In genomic region chr1:201503397-201504176, GRCh38 we compare ENCODE assay signal across 9 cellular contexts. TPM values are rescaled to one million over a fixed set of nuclear protein-coding genes. Genes with fewer than 3 reads are reported as not detected.
DNase-seq lines count a peak whose midpoint lies in the region; TF ChIP-seq lines count a peak whose summit lies in the region.
"Had no signal": no experiment of that assay in that cellular context is flagged by ENCODE, and none has a peak within 500 bp of the region (broad histone marks: within the 10 kb centered on the region; RNA-seq: fewer than 3 reads in every experiment).

No MANE protein-coding gene starts in this region.

- no peaks in the 10 kb centered on the region for H3K36me3 Mint-ChIP-seq in mesothelial cell of epicardium

- H3K27ac ChIP-seq in ACC112 (ENCODE audit: low read depth, low read length) (peak overlapping the region; percentile 98), cingulate gyrus (ENCODE audit: low read depth, low read length) (peak overlapping the region; percentile 95)

- peaks cover 62% of the 10 kb centered on the region for H3K4me1 Mint-ChIP-seq in mesothelial cell of epicardium

- peak overlapping the region; percentile 18 for H3K4me3 Mint-ChIP-seq in mesothelial cell of epicardium
- H3K4me3 Mint-ChIP-seq: stimulated activated naive CD8-positive, alpha-beta T cell treated with anti-CD3 and anti-CD28 coated beads, Interleukin-15, Interleukin-2, amounts not matched to agents 100 ng/mL and 50 ng/mL, for 24 hours had no signal

- DNase-seq in NCI-H1092 treated with DMSO at 0.1 percent for 48 hours (lab: John Stamatoyannopoulos, UW) (peak; percentile 58), mesothelial cell of epicardium (ENCODE audit: low spot score in 2 of 2, unreplicated experiment in 2 of 2) (peak; percentile 56 to 76), NCI-H82 (lab: John Stamatoyannopoulos, UW) (no peak), putamen (ENCODE audit: low spot score) (no peak)
- DNase-seq in activated CD4-positive, CD25-positive, alpha-beta regulatory T cell (lab: John Stamatoyannopoulos, UW) = no peak
- DNase-seq in effector CD8-positive, alpha-beta T cell (lab: John Stamatoyannopoulos, UW) = no peak

- no peaks in the 10 kb centered on the region for H3K9me3 Mint-ChIP-seq in mesothelial cell of epicardium
- H3K9me3 Mint-ChIP-seq: stimulated activated naive CD8-positive, alpha-beta T cell treated with anti-CD3 and anti-CD28 coated beads, Interleukin-15, Interleukin-2, amounts not matched to agents 100 ng/mL and 50 ng/mL, for 24 hours had no signal

- H3K4me1 ChIP-seq in ACC112 (ENCODE audit: control insufficient read depth, insufficient read depth, low read length, unreplicated experiment) = peaks cover 74% of the 10 kb centered on the region

- no peaks in the 10 kb centered on the region for H3K27me3 Mint-ChIP-seq in mesothelial cell of epicardium (ENCODE audit: low read depth)
- H3K27me3 Mint-ChIP-seq: stimulated activated naive CD8-positive, alpha-beta T cell treated with anti-CD3 and anti-CD28 coated beads, Interleukin-15, Interleukin-2, amounts not matched to agents 100 ng/mL and 50 ng/mL, for 24 hours had no signal

- TF ChIP-seq CTCF in mesothelial cell of epicardium (IDR thresholded peaks at IDR 0.05; ENCODE audit: unreplicated experiment) = no peak

- peak overlapping the region; percentile 99 for H3K27ac Mint-ChIP-seq in mesothelial cell of epicardium
- H3K27ac Mint-ChIP-seq: stimulated activated naive CD8-positive, alpha-beta T cell treated with anti-CD3 and anti-CD28 coated beads, Interleukin-15, Interleukin-2, amounts not matched to agents 100 ng/mL and 50 ng/mL, for 24 hours had no signal

- H3K4me3 ChIP-seq in ACC112 (ENCODE audit: low read depth, low read length) = peak overlapping the region; percentile 58

- H3K79me2 ChIP-seq in ACC112 (ENCODE audit: control insufficient read depth, insufficient read depth, low read length, unreplicated experiment) = peaks cover 86% of the 10 kb centered on the region

- no peak overlapping the region for H2AFZ ChIP-seq in ACC112 (ENCODE audit: low read length, unreplicated experiment)

- no peaks in the 10 kb centered on the region for H3K27me3 ChIP-seq in ACC112 (ENCODE audit: insufficient read depth, low read length)

- no peaks in the 10 kb centered on the region; the same call in 1 of the 2 replicates for H3K36me3 ChIP-seq in ACC112 (ENCODE audit: insufficient read depth, low read length)

RNA-seq across cellular contexts. Expression of gene CSRP1, which starts 3.3 kb away (rescaled TPM):
- total RNA-seq in mesothelial cell of epicardium = 10.4 to 11.4 TPM (median 10.7 TPM) in 3 replicates

RNA-seq across cellular contexts. Expression of gene PHLDA3, which starts 34.6 kb away (rescaled TPM):
- total RNA-seq in mesothelial cell of epicardium = 84.0 to 92.8 TPM (median 87.5 TPM) in 3 replicates

RNA-seq across cellular contexts. Expression of gene NAV1, which starts 35.3 kb away (rescaled TPM):
- total RNA-seq in mesothelial cell of epicardium = 88.8 to 95.9 TPM (median 95.4 TPM) in 3 replicates

Comparison
In these comparisons a context has a peak if more than half of its experiments do, and no peak if none do; other contexts are left out.
1. DNase-seq: peak in NCI-H1092 treated with DMSO at 0.1 percent for 48 hours (single experiment) and mesothelial cell of epicardium (2 of 2); none in NCI-H82 (single experiment), putamen (single experiment), activated CD4-positive, CD25-positive, alpha-beta regulatory T cell (0 of 4) and effector CD8-positive, alpha-beta T cell (single experiment).